1 cellular context compared by ENCODE assay signal in genomic region chr3:48739617-48739954, GRCh38.
A peak's percentile ranks its signal among the peaks of the same experiment; 100 is the strongest.
TF ChIP-seq lines count a peak whose summit lies in the region.

No MANE protein-coding gene starts in this region.

TF ChIP-seq in GM12878, 131 proteins besides CTCF, POLR2A, EP300 and RAD21:
- TF ChIP-seq MEF2B (IDR thresholded peaks at IDR 0.05; ENCODE audit: partially characterized antibody, poor library complexity, severe bottlenecking), result peak; percentile 45
- TF ChIP-seq, protein P1, sequence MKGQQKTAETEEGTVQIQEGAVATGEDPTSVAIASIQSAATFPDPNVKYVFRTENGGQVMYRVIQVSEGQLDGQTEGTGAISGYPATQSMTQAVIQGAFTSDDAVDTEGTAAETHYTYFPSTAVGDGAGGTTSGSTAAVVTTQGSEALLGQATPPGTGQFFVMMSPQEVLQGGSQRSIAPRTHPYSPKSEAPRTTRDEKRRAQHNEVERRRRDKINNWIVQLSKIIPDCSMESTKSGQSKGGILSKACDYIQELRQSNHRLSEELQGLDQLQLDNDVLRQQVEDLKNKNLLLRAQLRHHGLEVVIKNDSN (IDR thresholded peaks at IDR 0.05; ENCODE audit: borderline replicate concordance, extremely low read length, insufficient read depth, low read depth, low read length), result peak; percentile 3
- TF ChIP-seq, protein P2, sequence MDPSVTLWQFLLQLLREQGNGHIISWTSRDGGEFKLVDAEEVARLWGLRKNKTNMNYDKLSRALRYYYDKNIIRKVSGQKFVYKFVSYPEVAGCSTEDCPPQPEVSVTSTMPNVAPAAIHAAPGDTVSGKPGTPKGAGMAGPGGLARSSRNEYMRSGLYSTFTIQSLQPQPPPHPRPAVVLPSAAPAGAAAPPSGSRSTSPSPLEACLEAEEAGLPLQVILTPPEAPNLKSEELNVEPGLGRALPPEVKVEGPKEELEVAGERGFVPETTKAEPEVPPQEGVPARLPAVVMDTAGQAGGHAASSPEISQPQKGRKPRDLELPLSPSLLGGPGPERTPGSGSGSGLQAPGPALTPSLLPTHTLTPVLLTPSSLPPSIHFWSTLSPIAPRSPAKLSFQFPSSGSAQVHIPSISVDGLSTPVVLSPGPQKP (IDR thresholded peaks at IDR 0.05; ENCODE audit: low read depth, low read length), result no peak
